In genomic region chr19:16041571-16042386, GRCh38 we compare ENCODE assay signal across 8 cellular contexts. TPM values are rescaled to one million over a fixed set of nuclear protein-coding genes. Genes with fewer than 3 reads are reported as not detected.
DNase-seq lines count a peak whose midpoint lies in the region; ATAC-seq lines count a peak whose summit lies in the region.

No MANE protein-coding gene starts in this region.

- H3K4me3 ChIP-seq in GM23248: peak overlapping the region; percentile 65
- H3K4me3 ChIP-seq in mesendoderm (ENCODE audit: low read length): no peak overlapping the region

- H3K9ac ChIP-seq in GM23248: peak overlapping the region; percentile 74
- no peak overlapping the region for H3K9ac ChIP-seq in mesendoderm (ENCODE audit: low read length)

- peak overlapping the region; percentile 90 for H2AFZ ChIP-seq in GM23248

- DNase-seq in AG08395 (ENCODE audit: low spot score) (peak; percentile 95), GM23248 (peak; percentile 86), NCI-H82 (lab: John Stamatoyannopoulos, UW) (peak; percentile 83), mesendoderm (peak; percentile 81)
- peak; percentile 32 to 69 for DNase-seq in activated CD8-positive, alpha-beta memory T cell treated with anti-CD3 and anti-CD28 coated beads for 1 hour (ENCODE audit: extremely low read depth in 1 of 2, low read depth in 1 of 2)
- peak; percentile 72 for DNase-seq in effector CD8-positive, alpha-beta T cell (lab: John Stamatoyannopoulos, UW)
- DNase-seq in stimulated activated CD8-positive, alpha-beta memory T cell treated with anti-CD3 and anti-CD28 coated beads, Interleukin-15, amount 100 ng/mL, for 1 hour (ENCODE audit: low read depth): peak; percentile 63

- no peak overlapping the region for H4K8ac ChIP-seq in mesendoderm (ENCODE audit: low read depth, low read length)

- no peak overlapping the region for H2BK15ac ChIP-seq in mesendoderm (replicated peaks; ENCODE audit: low read depth)

- H3K79me2 ChIP-seq in GM23248 (ENCODE audit: insufficient read depth) (no peaks in the 10 kb centered on the region), mesendoderm (ENCODE audit: control insufficient read depth, insufficient read depth, low read length) (no peaks in the 10 kb centered on the region)

- H3K79me1 ChIP-seq in mesendoderm (ENCODE audit: low read length): no peaks in the 10 kb centered on the region

- H3K18ac ChIP-seq in mesendoderm (ENCODE audit: low read length): no peak overlapping the region

- no peaks in the 10 kb centered on the region for H3K9me3 ChIP-seq in GM23248 (ENCODE audit: low read depth)

- H3K4me2 ChIP-seq in GM23248 (ENCODE audit: unreplicated experiment) (peak overlapping the region; percentile 78), mesendoderm (ENCODE audit: low read length) (no peak overlapping the region)

- no peaks in the 10 kb centered on the region for H3F3A ChIP-seq in GM23248 (ENCODE audit: insufficient read depth)

- no peak overlapping the region for H4K5ac ChIP-seq in mesendoderm (ENCODE audit: low read length)

- no peaks in the 10 kb centered on the region for H4K20me1 ChIP-seq in GM23248 (ENCODE audit: insufficient read depth)

- ATAC-seq in GM19452 (IDR thresholded peaks at IDR 0.05; ENCODE audit: unreplicated experiment): no peak

- H3K36me3 ChIP-seq in GM23248 (ENCODE audit: low read depth) (no peaks in the 10 kb centered on the region), mesendoderm (ENCODE audit: control insufficient read depth, insufficient read depth, low read length) (no peaks in the 10 kb centered on the region)

- WGBS in GM23248 (ENCODE audit: low coverage in 1 of 2, low lambda C conversion rate in 2 of 2, missing lambda C conversion rate in 2 of 2), 2 experiments: 18 to 19% methylated on average over 29 of the region's 29 CpGs
- WGBS in mesendoderm (ENCODE audit: extremely low coverage, insufficient coverage, low lambda C conversion rate): no CpG with 5 or more reads among the region's 29 CpGs

- no peak overlapping the region for H3K23ac ChIP-seq in mesendoderm (ENCODE audit: low read length)

- no peaks in the 10 kb centered on the region for H3K9me2 ChIP-seq in GM23248 (ENCODE audit: insufficient read depth)

- no peak overlapping the region for H3K56ac ChIP-seq in mesendoderm (ENCODE audit: low read length)

- H3K27me3 ChIP-seq in GM23248 (replicated peaks; ENCODE audit: insufficient read depth) (no peaks in the 10 kb centered on the region), mesendoderm (ENCODE audit: insufficient read depth, low read length, poor library complexity) (no peaks in the 10 kb centered on the region)

- no peak overlapping the region for H2AK5ac ChIP-seq in mesendoderm (ENCODE audit: low read length)

- in situ Hi-C loops in GM23248 (cut with MboI): loop anchor here (10.0 kb wide), 1 partner anchor 143 kb away; the partner anchor contains the start of gene FAM32A

- no peak overlapping the region for H2BK120ac ChIP-seq in mesendoderm (ENCODE audit: low read depth, low read length)

- H3K27ac ChIP-seq in GM23248: peak overlapping the region; percentile 45
- H3K27ac ChIP-seq in mesendoderm (ENCODE audit: low read depth, low read length): no peak overlapping the region

- H2BK5ac ChIP-seq in mesendoderm (ENCODE audit: low read length): no peak overlapping the region

- no peak overlapping the region for H3K4ac ChIP-seq in mesendoderm (ENCODE audit: low read depth, low read length)

- H3K4me1 ChIP-seq in GM23248 (ENCODE audit: insufficient read depth) (peaks cover 5% of the 10 kb centered on the region; the same call in 1 of the 2 replicates), mesendoderm (ENCODE audit: control insufficient read depth, low read depth, low read length) (no peaks in the 10 kb centered on the region)

RNA-seq across cellular contexts. Expression of gene TPM4, which starts 34.5 kb away (rescaled TPM):
- 1,413 and 1,469 TPM in 2 replicates for total RNA-seq in GM23248 (2014; rRNA removed; shearing (Covaris generic))
- 1,408 and 1,423 TPM in 2 replicates for polyA plus RNA-seq in GM23248 (2016; fragmentation: Nextera tagmentation; extraction: Ambion mirVana)
- 604 TPM for polyA plus RNA-seq in mesendoderm (2013, experiment 1 of 2)
- polyA plus RNA-seq in mesendoderm (2013, experiment 2 of 2): 628 TPM
